8 cellular contexts compared by ENCODE assay signal in the genomic region with DNA sequence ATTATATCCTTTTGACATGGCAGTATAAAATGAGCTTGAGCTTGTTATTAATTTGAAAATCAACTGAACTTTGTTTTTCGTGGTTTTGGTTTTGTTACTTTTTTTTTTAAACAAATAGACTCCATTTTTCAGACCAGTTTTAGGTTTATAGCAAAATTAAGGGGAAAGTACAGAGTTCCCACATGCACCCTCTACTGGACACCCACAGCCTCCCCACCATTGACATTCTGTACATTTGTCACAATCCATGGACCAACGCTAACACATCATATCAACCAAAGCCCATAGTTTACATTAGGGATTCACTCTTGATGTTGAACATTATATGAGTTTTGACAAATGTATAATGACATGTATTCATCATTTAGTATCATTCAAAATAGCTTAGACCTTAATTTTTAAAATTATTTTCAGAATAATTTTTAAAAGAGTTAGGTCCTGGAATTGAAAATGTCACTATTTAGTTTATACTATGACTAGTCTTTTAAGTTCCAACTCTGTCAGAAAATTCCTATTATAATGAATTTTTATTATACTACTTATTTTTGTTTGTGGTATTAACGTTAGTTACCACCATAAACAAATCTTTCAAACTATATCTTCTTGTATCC. TPM values are rescaled to one million over a fixed set of nuclear protein-coding genes. Genes with fewer than 3 reads are reported as not detected.
DNase-seq lines count a peak whose midpoint lies in the region; ATAC-seq, FAIRE-seq and TF ChIP-seq lines count a peak whose summit lies in the region.

No MANE protein-coding gene starts in this region.

- no peak overlapping the region for H3K4me3 Mint-ChIP-seq in activated T-helper 2 cell treated with anti-CD3 and anti-CD28 coated beads, Interferon-gamma antibody, Interleukin-2, Interleukin-4, amounts not matched to agents 10 μg/mL and 5 μg/mL and 100 μg/mL, durations not matched to agents 14 hours and 24 hours and 36 hours (ENCODE audit: low read depth)

- no peaks in the 10 kb centered on the region for H3K27me3 ChIP-seq in foreskin keratinocyte

- H3K4me1 Mint-ChIP-seq in activated T-helper 2 cell treated with anti-CD3 and anti-CD28 coated beads, Interferon-gamma antibody, Interleukin-2, Interleukin-4, amounts not matched to agents 10 μg/mL and 5 μg/mL and 100 μg/mL, durations not matched to agents 14 hours and 24 hours and 36 hours (ENCODE audit: low read depth) = no peaks in the 10 kb centered on the region

- no peak overlapping the region for H3K27ac Mint-ChIP-seq in activated T-helper 2 cell treated with anti-CD3 and anti-CD28 coated beads, Interferon-gamma antibody, Interleukin-2, Interleukin-4, amounts not matched to agents 10 μg/mL and 5 μg/mL and 100 μg/mL, durations not matched to agents 14 hours and 24 hours and 36 hours

- TF ChIP-seq CTCF in foreskin keratinocyte (conservative IDR thresholded peaks at IDR 0.05) = peak; percentile 62

- H3K27ac ChIP-seq in foreskin keratinocyte = no peak overlapping the region

- no peaks in the 10 kb centered on the region for H3K27me3 Mint-ChIP-seq in activated T-helper 2 cell treated with anti-CD3 and anti-CD28 coated beads, Interferon-gamma antibody, Interleukin-2, Interleukin-4, amounts not matched to agents 10 μg/mL and 5 μg/mL and 100 μg/mL, durations not matched to agents 14 hours and 24 hours and 36 hours (ENCODE audit: low read depth)

- peak; percentile 36 for DNase-seq in AG08396 (ENCODE audit: low spot score)
- no peak for DNase-seq in GM12891 (ENCODE audit: insufficient read length, low spot score)
- peak; percentile 55 for DNase-seq in RKO (ENCODE audit: low spot score)
- DNase-seq in foreskin keratinocyte = no peak
- DNase-seq in RCC 7860 (ENCODE audit: low spot score) = no peak
- DNase-seq in activated T-helper 2 cell treated with anti-CD3 and anti-CD28 coated beads, Interferon-gamma antibody, Interleukin-2, Interleukin-4, amounts not matched to agents 10 μg/mL and 5 μg/mL and 100 μg/mL, durations not matched to agents 14 hours and 24 hours and 36 hours (ENCODE audit: low spot score) = no peak

- no peak for ATAC-seq in foreskin keratinocyte
- ATAC-seq in HG02763 (IDR thresholded peaks at IDR 0.05; ENCODE audit: unreplicated experiment) = no peak
- no peak for ATAC-seq in HG02981 (IDR thresholded peaks at IDR 0.05; ENCODE audit: unreplicated experiment)

- no peaks in the 10 kb centered on the region for H3K36me3 Mint-ChIP-seq in activated T-helper 2 cell treated with anti-CD3 and anti-CD28 coated beads, Interferon-gamma antibody, Interleukin-2, Interleukin-4, amounts not matched to agents 10 μg/mL and 5 μg/mL and 100 μg/mL, durations not matched to agents 14 hours and 24 hours and 36 hours (ENCODE audit: low read depth)

- FAIRE-seq in GM12891 (lab: Jason Lieb, UNC) = peak; percentile 31
- FAIRE-seq in RCC 7860 (lab: Jason Lieb, UNC) = no peak

- no peak for TF ChIP-seq POLR2A in GM12891 (IDR thresholded peaks at IDR 0.05; ENCODE audit: low read depth, low read length)

- H3K4me1 ChIP-seq in foreskin keratinocyte = peaks cover 14% of the 10 kb centered on the region

- intact Hi-C loops in activated T-helper 2 cell treated with anti-CD3 and anti-CD28 coated beads, Interferon-gamma antibody, Interleukin-2, Interleukin-4, amounts not matched to agents 10 μg/mL and 5 μg/mL and 100 μg/mL, durations not matched to agents 14 hours and 24 hours and 36 hours (cut with micrococcal nuclease) = no loop called here

- H3K9me3 Mint-ChIP-seq in activated T-helper 2 cell treated with anti-CD3 and anti-CD28 coated beads, Interferon-gamma antibody, Interleukin-2, Interleukin-4, amounts not matched to agents 10 μg/mL and 5 μg/mL and 100 μg/mL, durations not matched to agents 14 hours and 24 hours and 36 hours = no peaks in the 10 kb centered on the region

TF ChIP-seq in GM12891, 5 proteins besides CTCF, POLR2A, EP300 and RAD21:
- TF ChIP-seq TAF1 (IDR thresholded peaks at IDR 0.05; ENCODE audit: low read depth, low read length) = no peak
- TF ChIP-seq PAX5 (IDR thresholded peaks at IDR 0.05; ENCODE audit: insufficient read depth, low read length, severe bottlenecking) = no peak
- no peak for TF ChIP-seq POU2F2 (IDR thresholded peaks at IDR 0.05; ENCODE audit: low read depth, low read length)
- TF ChIP-seq SPI1 (IDR thresholded peaks at IDR 0.05; ENCODE audit: low read depth, low read length) = no peak
- TF ChIP-seq POLR2AphosphoS5 (IDR thresholded peaks at IDR 0.05; ENCODE audit: low read depth, low read length) = no peak

RNA-seq across cellular contexts. Expression of gene JMY, which starts 35.3 kb away (rescaled TPM):
- 1.9 TPM for polyA plus RNA-seq in GM12891 (2012; ENCODE audit: low read depth, missing spikeins)
- total RNA-seq in foreskin keratinocyte = 5.2 and 5.8 TPM in 2 replicates
- 0.93 and 0.97 TPM in 2 replicates for polyA plus RNA-seq in foreskin keratinocyte
- 4.4 and 5.8 TPM in 2 replicates for total RNA-seq in activated T-helper 2 cell treated with anti-CD3 and anti-CD28 coated beads, Interferon-gamma antibody, Interleukin-2, Interleukin-4, amounts not matched to agents 10 μg/mL and 5 μg/mL and 100 μg/mL, durations not matched to agents 14 hours and 24 hours and 36 hours

Comparison
In these comparisons a context has a peak if more than half of its experiments do, and no peak if none do; other contexts are left out.
1. DNase-seq: peak in AG08396 (single experiment) and RKO (single experiment); none in GM12891 (single experiment), foreskin keratinocyte (0 of 2), RCC 7860 (single experiment) and activated T-helper 2 cell treated with anti-CD3 and anti-CD28 coated beads, Interferon-gamma antibody, Interleukin-2, Interleukin-4, amounts not matched to agents 10 μg/mL and 5 μg/mL and 100 μg/mL, durations not matched to agents 14 hours and 24 hours and 36 hours (single experiment).